ENCODE assay signal across 18 cellular contexts in genomic region chr4:37389369-37389765, GRCh38.
"Had no signal": no experiment of that assay in that cellular context is flagged by ENCODE, and none has a peak within 500 bp of the region (broad histone marks: within the 10 kb centered on the region; RNA-seq: fewer than 3 reads in every experiment).

No MANE protein-coding gene starts in this region.

- H3K9me3 ChIP-seq: body of pancreas, right lobe of liver, thoracic aorta, upper lobe of right lung had no signal

- ATAC-seq: natural killer cell treated with Interleukin-12 subunit alpha and Interleukin-12 subunit beta and Interleukin-15 and Interleukin-18, amount 100 ng/mL, for 72 hours had no signal

- DNase-seq: activated B cell treated with CpG ODN at 0.5 μM for 24 hours; activated naive CD4-positive, alpha-beta T cell treated with Interleukin-2 at 50 U/mL for 16 hours; activated T-cell treated with anti-CD3 and anti-CD28 coated beads, Interleukin-2, amount 50 U/mL, for 1 hour; dorsolateral prefrontal cortex; kidney; right lobe of liver; stimulated activated naive B cell treated with anti-CD40 and anti-IgM and Interleukin-4, amounts not matched to agents 10 μg/mL and 1 μg/mL and 100 μg/mL, for 72 hours; upper lobe of right lung had no signal

- H3K9ac ChIP-seq: parathyroid adenoma had no signal

- H3K36me3 ChIP-seq: right lobe of liver, thoracic aorta, upper lobe of right lung had no signal

- H3K79me2 ChIP-seq: parathyroid adenoma had no signal

- H2AFZ ChIP-seq: parathyroid adenoma had no signal

- H3K4me3 Mint-ChIP-seq: activated B cell treated with CpG ODN at 0.5 μM for 24 hours; activated CD8-positive, alpha-beta T cell treated with anti-CD3 and anti-CD28 coated beads for 36 hours; activated naive CD8-positive, alpha-beta T cell treated with anti-CD3 and anti-CD28 coated beads, Interleukin-2, amount 10 ng/mL, durations not matched to agents 7 days and 5 days; mesothelial cell of epicardium; natural killer cell treated with Interleukin-12 subunit alpha and Interleukin-12 subunit beta and Interleukin-15 and Interleukin-18, amount 100 ng/mL, for 72 hours; stimulated activated naive B cell treated with anti-CD40 and anti-IgM and Interleukin-4, amounts not matched to agents 10 μg/mL and 1 μg/mL and 100 μg/mL, for 72 hours; T-helper 2 cell treated with Interferon-gamma antibody and Interleukin-4, amounts not matched to agents 5 μg/mL and 100 μg/mL, for 36 hours had no signal

- H3K27ac Mint-ChIP-seq: activated B cell treated with CpG ODN at 0.5 μM for 24 hours; activated CD8-positive, alpha-beta T cell treated with anti-CD3 and anti-CD28 coated beads for 36 hours; activated naive CD8-positive, alpha-beta T cell treated with anti-CD3 and anti-CD28 coated beads, Interleukin-2, amount 10 ng/mL, durations not matched to agents 7 days and 5 days; activated T-helper 2 cell treated with anti-CD3 and anti-CD28 coated beads, Interferon-gamma antibody, Interleukin-2, Interleukin-4, amounts not matched to agents 10 μg/mL and 5 μg/mL and 100 μg/mL, durations not matched to agents 14 hours and 24 hours and 36 hours; mesothelial cell of epicardium; natural killer cell treated with Interleukin-12 subunit alpha and Interleukin-12 subunit beta and Interleukin-15 and Interleukin-18, amount 100 ng/mL, for 72 hours; T-helper 2 cell treated with Interferon-gamma antibody and Interleukin-4, amounts not matched to agents 5 μg/mL and 100 μg/mL, for 36 hours had no signal

- H3K27me3 Mint-ChIP-seq: natural killer cell treated with Interleukin-12 subunit alpha and Interleukin-12 subunit beta and Interleukin-15 and Interleukin-18, amount 100 ng/mL, for 72 hours had no signal

- H3K4me1 Mint-ChIP-seq: activated B cell treated with CpG ODN at 0.5 μM for 24 hours; activated naive CD8-positive, alpha-beta T cell treated with anti-CD3 and anti-CD28 coated beads, Interleukin-2, amount 10 ng/mL, durations not matched to agents 7 days and 5 days; mesothelial cell of epicardium had no signal

- H3K4me1 ChIP-seq: body of pancreas, parathyroid adenoma, upper lobe of right lung had no signal

- H3K36me3 Mint-ChIP-seq: activated naive CD8-positive, alpha-beta T cell treated with anti-CD3 and anti-CD28 coated beads, Interleukin-2, amount 10 ng/mL, durations not matched to agents 7 days and 5 days; mesothelial cell of epicardium; natural killer cell treated with Interleukin-12 subunit alpha and Interleukin-12 subunit beta and Interleukin-15 and Interleukin-18, amount 100 ng/mL, for 72 hours; stimulated activated naive B cell treated with anti-CD40 and anti-IgM and Interleukin-4, amounts not matched to agents 10 μg/mL and 1 μg/mL and 100 μg/mL, for 72 hours had no signal

- H3K27ac ChIP-seq: body of pancreas, dorsolateral prefrontal cortex, parathyroid adenoma, thoracic aorta, upper lobe of right lung had no signal

- H3K27me3 ChIP-seq: body of pancreas, dorsolateral prefrontal cortex, right lobe of liver, upper lobe of right lung had no signal

- H3K9me3 Mint-ChIP-seq: activated B cell treated with CpG ODN at 0.5 μM for 24 hours; activated CD8-positive, alpha-beta T cell treated with anti-CD3 and anti-CD28 coated beads for 36 hours; activated naive CD8-positive, alpha-beta T cell treated with anti-CD3 and anti-CD28 coated beads, Interleukin-2, amount 10 ng/mL, durations not matched to agents 7 days and 5 days; activated T-helper 2 cell treated with anti-CD3 and anti-CD28 coated beads, Interferon-gamma antibody, Interleukin-2, Interleukin-4, amounts not matched to agents 10 μg/mL and 5 μg/mL and 100 μg/mL, durations not matched to agents 14 hours and 24 hours and 36 hours; mesothelial cell of epicardium; natural killer cell treated with Interleukin-12 subunit alpha and Interleukin-12 subunit beta and Interleukin-15 and Interleukin-18, amount 100 ng/mL, for 72 hours; stimulated activated naive B cell treated with anti-CD40 and anti-IgM and Interleukin-4, amounts not matched to agents 10 μg/mL and 1 μg/mL and 100 μg/mL, for 72 hours; T-helper 2 cell treated with Interferon-gamma antibody and Interleukin-4, amounts not matched to agents 5 μg/mL and 100 μg/mL, for 36 hours had no signal

- H3K4me3 ChIP-seq: body of pancreas, lung, thoracic aorta, upper lobe of right lung had no signal
